In the genomic region with DNA sequence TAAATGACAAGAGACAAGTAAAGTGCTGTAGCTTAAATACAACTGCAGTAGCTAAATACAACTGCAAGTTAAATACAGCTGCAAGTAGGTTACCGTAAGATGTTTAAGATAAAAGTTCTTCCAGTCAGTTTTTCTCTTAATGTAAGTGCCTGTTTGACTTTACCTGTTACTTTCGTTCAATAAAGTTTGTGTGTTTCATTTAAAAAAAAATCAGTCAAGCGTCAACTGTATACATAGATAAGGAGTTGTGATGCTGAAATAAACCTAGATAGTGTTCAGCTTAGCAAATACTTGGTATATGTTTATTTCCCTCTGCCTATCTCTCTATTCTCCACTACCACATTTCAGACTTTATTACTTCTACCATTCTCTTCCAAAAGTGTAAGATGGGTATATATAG, we compare ENCODE assay signal across 7 cellular contexts.
"Had no signal": no experiment of that assay in that cellular context is flagged by ENCODE, and none has a peak within 500 bp of the region (broad histone marks: within the 10 kb centered on the region; RNA-seq: fewer than 3 reads in every experiment).

No MANE protein-coding gene starts in this region.

- H3K9ac ChIP-seq: KMS-11 had no signal

- ATAC-seq: HepG2 had no signal

- H3K27ac ChIP-seq: HL-60, KMS-11 had no signal

- DNase-seq: IMR-90, KBM-7, KG1 had no signal

- FAIRE-seq: HepG2, HTR-8/SVneo had no signal

- H3K4me2 ChIP-seq: KMS-11 had no signal
